Comparison of ENCODE assay signal across 18 cellular contexts in genomic region chr12:61355105-61355504, GRCh38.
DNase-seq lines count a peak whose midpoint lies in the region; ATAC-seq, FAIRE-seq and TF ChIP-seq lines count a peak whose summit lies in the region.
"Had no signal": no experiment of that assay in that cellular context is flagged by ENCODE, and none has a peak within 500 bp of the region (broad histone marks: within the 10 kb centered on the region; RNA-seq: fewer than 3 reads in every experiment).

No MANE protein-coding gene starts in this region.

- no peak overlapping the region for H3K9ac ChIP-seq in neuronal stem cell (ENCODE audit: low read depth, low read length, poor library complexity)

- H3K27me3 Mint-ChIP-seq in stimulated activated memory B cell treated with anti-CD40 and anti-IgM and Interleukin-4, amounts not matched to agents 10 μg/mL and 1 μg/mL and 100 μg/mL, for 72 hours: no peaks in the 10 kb centered on the region
- H3K27me3 Mint-ChIP-seq: CD4-positive, alpha-beta T cell had no signal

- no peak overlapping the region for H2AFZ ChIP-seq in neuronal stem cell (ENCODE audit: low read length)

- no peak overlapping the region for H2BK120ac ChIP-seq in neuronal stem cell (ENCODE audit: low read depth, low read length)

- no peaks in the 10 kb centered on the region for H3K36me3 ChIP-seq in neuronal stem cell (replicated peaks in 1 of 2; ENCODE audit: control insufficient read depth in 2 of 2, insufficient read depth in 2 of 2, low read length in 2 of 2)

- ATAC-seq in Right ventricle myocardium inferior (no peak), left cardiac atrium (no peak), SK-N-SH treated with all-trans-retinoic acid at 6 μM for 48 hours (no peak)
- peak; percentile 28 for ATAC-seq in stimulated activated memory B cell treated with anti-CD40 and anti-IgM and Interleukin-4, amounts not matched to agents 10 μg/mL and 1 μg/mL and 100 μg/mL, for 72 hours
- ATAC-seq: A549 had no signal

- H3K14ac ChIP-seq in neuronal stem cell (ENCODE audit: low read length): no peak overlapping the region

- no CpG with 5 or more reads among the region's 10 CpGs for WGBS in neuronal stem cell (ENCODE audit: extremely low coverage in 2 of 2, insufficient read length in 2 of 2, insufficient replicate concordance in 1 of 2), 2 donors

- no peak overlapping the region for H4K91ac ChIP-seq in neuronal stem cell (ENCODE audit: low read depth, low read length, poor library complexity)

- H3K9me3 ChIP-seq in neuronal stem cell (replicated peaks in 1 of 2; ENCODE audit: control insufficient read depth in 2 of 2, insufficient read depth in 1 of 2, low read depth in 1 of 2, low read length in 2 of 2): no peaks in the 10 kb centered on the region
- H3K9me3 ChIP-seq: A549, Caco-2 had no signal

- H3K18ac ChIP-seq in neuronal stem cell (ENCODE audit: low read length): peak overlapping the region; percentile 44

- no peak overlapping the region for H2BK5ac ChIP-seq in neuronal stem cell (ENCODE audit: low read length)

- no peak overlapping the region for H3K4me3 Mint-ChIP-seq in stimulated activated memory B cell treated with anti-CD40 and anti-IgM and Interleukin-4, amounts not matched to agents 10 μg/mL and 1 μg/mL and 100 μg/mL, for 72 hours
- H3K4me3 Mint-ChIP-seq: CD4-positive, alpha-beta T cell; H9 had no signal

- no peak overlapping the region for H2AK5ac ChIP-seq in neuronal stem cell (ENCODE audit: low read depth, low read length)

- H3K4me1 ChIP-seq in neuronal stem cell (ENCODE audit: control insufficient read depth in 2 of 2, insufficient read depth in 1 of 2, low read depth in 1 of 2, low read length in 2 of 2): no peaks in the 10 kb centered on the region
- H3K4me1 ChIP-seq: A549, Caco-2 had no signal

- no peak overlapping the region for H3K4me2 ChIP-seq in neuronal stem cell (ENCODE audit: insufficient read depth, low read length, poor library complexity, severe bottlenecking)
- H3K4me2 ChIP-seq: A549 had no signal

- H3K27ac ChIP-seq in neuronal stem cell (replicated peaks; ENCODE audit: low read length): no peak overlapping the region
- H3K27ac ChIP-seq: 22Rv1, A549, C4-2B had no signal

- H3K9me3 Mint-ChIP-seq in stimulated activated memory B cell treated with anti-CD40 and anti-IgM and Interleukin-4, amounts not matched to agents 10 μg/mL and 1 μg/mL and 100 μg/mL, for 72 hours: no peaks in the 10 kb centered on the region

- peak overlapping the region; percentile 9 for H4K8ac ChIP-seq in neuronal stem cell (ENCODE audit: low read depth, low read length)

- H3K23ac ChIP-seq in neuronal stem cell (ENCODE audit: low read depth, low read length, poor library complexity): no peak overlapping the region

- intact Hi-C loops in Right ventricle myocardium inferior (cut with DNase I) (no loop called here), left cardiac atrium (cut with DNase I) (no loop called here)

- no peaks in the 10 kb centered on the region for H3K36me3 Mint-ChIP-seq in stimulated activated memory B cell treated with anti-CD40 and anti-IgM and Interleukin-4, amounts not matched to agents 10 μg/mL and 1 μg/mL and 100 μg/mL, for 72 hours

- DNase-seq in Right ventricle myocardium inferior (ENCODE audit: missing footprints): peak; percentile 53
- no peak for DNase-seq in left cardiac atrium
- peak; percentile 9 for DNase-seq in D341Med (ENCODE audit: low spot score)
- DNase-seq in neuronal stem cell (ENCODE audit: low spot score): no peak
- no peak for DNase-seq in HTR-8/SVneo (ENCODE audit: insufficient read length, low spot score)
- DNase-seq: AML-193; Caco-2; CD4-positive, alpha-beta T cell; DMS153; DMS79; GDM1; H9 had no signal

- H3K4me1 Mint-ChIP-seq in stimulated activated memory B cell treated with anti-CD40 and anti-IgM and Interleukin-4, amounts not matched to agents 10 μg/mL and 1 μg/mL and 100 μg/mL, for 72 hours: no peaks in the 10 kb centered on the region
- H3K4me1 Mint-ChIP-seq: H9 had no signal

- peaks cover 0 to 2% (median 0%) of the 10 kb centered on the region in 3 experiments for H3K27me3 ChIP-seq in neuronal stem cell (ENCODE audit: control insufficient read depth in 3 of 3, insufficient read depth in 3 of 3, low read depth in 1 of 3, low read length in 3 of 3)

- no peak overlapping the region for H3K4me3 ChIP-seq in neuronal stem cell (ENCODE audit: low read length in 2 of 2)
- H3K4me3 ChIP-seq: A549 had no signal

- H2BK12ac ChIP-seq in neuronal stem cell (ENCODE audit: low read length): no peak overlapping the region

- H3K27ac Mint-ChIP-seq in stimulated activated memory B cell treated with anti-CD40 and anti-IgM and Interleukin-4, amounts not matched to agents 10 μg/mL and 1 μg/mL and 100 μg/mL, for 72 hours: no peak overlapping the region
- H3K27ac Mint-ChIP-seq: CD4-positive, alpha-beta T cell; H9 had no signal

- H3K4ac ChIP-seq in neuronal stem cell (ENCODE audit: low read length): no peak overlapping the region

- peaks cover 1% of the 10 kb centered on the region for H3K79me1 ChIP-seq in neuronal stem cell (ENCODE audit: low read depth, low read length)

- no peak overlapping the region for H2BK15ac ChIP-seq in neuronal stem cell (ENCODE audit: low read length)

- no peak for FAIRE-seq in HTR-8/SVneo (lab: Jason Lieb, UNC)
- FAIRE-seq: A549, H1 had no signal

TF ChIP-seq in SK-N-SH treated with all-trans-retinoic acid at 6 μM for 48 hours, 23 proteins besides CTCF, POLR2A, EP300 and RAD21:
- TF ChIP-seq ZFP30 (CRISPR knock-in tag; IDR thresholded peaks at IDR 0.05): no peak
- no peak for TF ChIP-seq CSDC2 (CRISPR knock-in tag; IDR thresholded peaks at IDR 0.05)
- TF ChIP-seq ZNF565 (CRISPR knock-in tag; conservative IDR thresholded peaks at IDR 0.05; ENCODE audit: low read depth): no peak
- TF ChIP-seq OSR1 (CRISPR knock-in tag; IDR thresholded peaks at IDR 0.05): no peak
- TF ChIP-seq CSRNP3 (CRISPR knock-in tag; IDR thresholded peaks at IDR 0.05): no peak
- no peak for TF ChIP-seq ESRRG (CRISPR knock-in tag; IDR thresholded peaks at IDR 0.05)
- TF ChIP-seq ISL1 (CRISPR knock-in tag; IDR thresholded peaks at IDR 0.05): no peak
- TF ChIP-seq ZNF70 (CRISPR knock-in tag; IDR thresholded peaks at IDR 0.05): no peak
- no peak for TF ChIP-seq GLIS3 (CRISPR knock-in tag; IDR thresholded peaks at IDR 0.05)

Comparison
In these comparisons a context has a peak if more than half of its experiments do, and no peak if none do; other contexts are left out.
1. DNase-seq: peak in Right ventricle myocardium inferior (single experiment) and D341Med (single experiment); none in left cardiac atrium (single experiment), neuronal stem cell (single experiment) and HTR-8/SVneo (single experiment).